In the genomic region with DNA sequence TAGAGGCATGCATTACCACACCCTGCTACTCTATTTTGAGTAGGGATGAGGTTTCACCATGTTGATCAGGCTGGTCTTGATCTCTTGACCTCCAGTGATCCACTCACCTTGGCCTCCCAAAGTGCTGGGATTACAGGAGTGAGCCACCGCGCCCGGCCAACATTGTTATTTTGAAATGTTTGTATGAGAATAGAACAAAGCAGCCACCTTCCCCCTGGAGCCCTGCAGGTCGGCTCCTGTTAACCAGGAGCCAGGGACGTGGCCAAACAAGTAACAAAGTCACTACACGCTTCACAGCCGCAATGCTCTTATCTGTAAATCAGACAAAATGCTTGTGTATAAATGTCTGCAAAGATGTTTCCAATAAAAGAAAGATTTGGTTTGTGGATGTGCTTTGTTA, we compare ENCODE assay signal across 18 cellular contexts.
DNase-seq lines count a peak whose midpoint lies in the region; ATAC-seq, FAIRE-seq and TF ChIP-seq lines count a peak whose summit lies in the region.
"Had no signal": no experiment of that assay in that cellular context is flagged by ENCODE, and none has a peak within 500 bp of the region (broad histone marks: within the 10 kb centered on the region; RNA-seq: fewer than 3 reads in every experiment).

No MANE protein-coding gene starts in this region.

- no peak overlapping the region for H3K23ac ChIP-seq in H1 (ENCODE audit: insufficient read length)

- H3K4me1 Mint-ChIP-seq in GM23338, result peaks cover 31% of the 10 kb centered on the region
- no peaks in the 10 kb centered on the region for H3K4me1 Mint-ChIP-seq in activated CD8-positive, alpha-beta T cell treated with anti-CD3 and anti-CD28 coated beads, Interleukin-2, amount 10 ng/mL, durations not matched to agents 7 days and 5 days (ENCODE audit: low read depth)
- H3K4me1 Mint-ChIP-seq: CD14-positive monocyte; CD4-positive, alpha-beta memory T cell had no signal

- no peak overlapping the region for H2BK120ac ChIP-seq in H1 (replicated peaks; ENCODE audit: low read depth, low read length)

- CTCF ChIA-PET in H1 (lab: Charles Lee; ENCODE audit: partially characterized antibody), result interaction anchor here (0.9 to 1.9 kb wide), 2 partner anchors 11 to 189 kb away, joined by 3 to 6 read pairs; no protein-coding TSS in a partner anchor
- CTCF ChIA-PET in activated CD8-positive, alpha-beta T cell treated with anti-CD3 and anti-CD28 coated beads, Interleukin-2, amount 10 ng/mL, durations not matched to agents 7 days and 5 days (lab: Charles Lee), result no interaction called here

- TF ChIP-seq POLR2A in H1 (IDR thresholded peaks at IDR 0.05; ENCODE audit: control extremely low read depth in 1 of 2, low read depth in 2 of 2, low read length in 2 of 2), result no peak

- POLR2A ChIA-PET in H1 (lab: Charles Lee; ENCODE audit: partially characterized antibody), result no interaction called here
- POLR2A ChIA-PET in activated CD8-positive, alpha-beta T cell treated with anti-CD3 and anti-CD28 coated beads, Interleukin-2, amount 10 ng/mL, durations not matched to agents 7 days and 5 days (lab: Charles Lee), result no interaction called here

- no peak overlapping the region for H3K4me3 Mint-ChIP-seq in GM23338
- H3K4me3 Mint-ChIP-seq in activated CD8-positive, alpha-beta T cell treated with anti-CD3 and anti-CD28 coated beads, Interleukin-2, amount 10 ng/mL, durations not matched to agents 7 days and 5 days, result no peak overlapping the region
- H3K4me3 Mint-ChIP-seq: CD14-positive monocyte; CD4-positive, alpha-beta memory T cell; HFFc6 had no signal

- H2BK12ac ChIP-seq in H1 (ENCODE audit: low read depth, low read length), result no peak overlapping the region

- ATAC-seq in GM23338, result peak; percentile 83
- ATAC-seq in activated CD8-positive, alpha-beta T cell treated with anti-CD3 and anti-CD28 coated beads, Interleukin-2, amount 10 ng/mL, durations not matched to agents 7 days and 5 days, result no peak
- ATAC-seq: GM12878, HCT116 had no signal

- H3K36me3 ChIP-seq in GM23338 (ENCODE audit: insufficient read depth), result no peaks in the 10 kb centered on the region
- H3K36me3 ChIP-seq in OCI-LY1 (ENCODE audit: insufficient read depth, low read length), result no peaks in the 10 kb centered on the region
- H3K36me3 ChIP-seq in H1 (ENCODE audit: control insufficient read depth in 2 of 4, insufficient read depth in 4 of 4, low read length in 3 of 4), result no peaks in the 10 kb centered on the region
- H3K36me3 ChIP-seq: BLaER1 had no signal

- H3K9me3 Mint-ChIP-seq in GM23338, result no peaks in the 10 kb centered on the region; the same call in 2 of the 3 replicates
- H3K9me3 Mint-ChIP-seq in activated CD8-positive, alpha-beta T cell treated with anti-CD3 and anti-CD28 coated beads, Interleukin-2, amount 10 ng/mL, durations not matched to agents 7 days and 5 days (ENCODE audit: insufficient read depth), result peaks cover 7% of the 10 kb centered on the region

- no peaks in the 10 kb centered on the region for H3K36me3 Mint-ChIP-seq in GM23338 (ENCODE audit: low read depth)
- no peaks in the 10 kb centered on the region for H3K36me3 Mint-ChIP-seq in activated CD8-positive, alpha-beta T cell treated with anti-CD3 and anti-CD28 coated beads, Interleukin-2, amount 10 ng/mL, durations not matched to agents 7 days and 5 days (ENCODE audit: low read depth)
- H3K36me3 Mint-ChIP-seq: CD14-positive monocyte; CD4-positive, alpha-beta memory T cell had no signal

- intact Hi-C loops in cardiac septum (cut with DNase I), result no loop called here

- no peaks in the 10 kb centered on the region for H3K9me2 ChIP-seq in GM23338 (ENCODE audit: insufficient read depth)
- H3K9me2 ChIP-seq in OCI-LY1 (ENCODE audit: low read depth, low read length), result no peaks in the 10 kb centered on the region

- no peak overlapping the region for H4K8ac ChIP-seq in H1 (ENCODE audit: extremely low read depth, insufficient read depth, low read length)

- DNase-seq in GM23338 (ENCODE audit: low spot score), result peak; percentile 30
- peak; percentile 23 to 49 for DNase-seq in H1 (ENCODE audit: low read depth in 1 of 2, low spot score in 2 of 2)
- DNase-seq in iPS-NIHi7 (ENCODE audit: extremely low spot score), result peak; percentile 20
- DNase-seq in cardiac septum (ENCODE audit: low spot score), result no peak
- DNase-seq in cerebellar nuclear complex (lab: John Stamatoyannopoulos, UW), result no peak
- no peak for DNase-seq in activated CD8-positive, alpha-beta T cell treated with anti-CD3 and anti-CD28 coated beads, Interleukin-2, amount 10 ng/mL, durations not matched to agents 7 days and 5 days
- DNase-seq in NCI-H2196 treated with DMSO at 0.1 percent for 48 hours (lab: John Stamatoyannopoulos, UW; ENCODE audit: unreplicated experiment), result no peak
- DNase-seq: 8988T; CD4-positive, alpha-beta memory T cell; DMS153; DMS79; HFFc6; KG1 had no signal

- H3K4me3 ChIP-seq in GM23338 (no peak overlapping the region), OCI-LY1 (ENCODE audit: low read depth, low read length, poor library complexity, severe bottlenecking) (no peak overlapping the region), H1 (ENCODE audit: extremely low read depth in 1 of 4, insufficient read depth in 2 of 4, low read depth in 3 of 4, low read length in 4 of 4) (0 out of 8 replicates have a peak overlapping the region, but pooled peaks of 1 of the 4 experiments have one; percentile 15)
- H3K4me3 ChIP-seq: BLaER1, GM12878 had no signal

- no peak overlapping the region for H3K27ac Mint-ChIP-seq in GM23338
- no peak overlapping the region for H3K27ac Mint-ChIP-seq in activated CD8-positive, alpha-beta T cell treated with anti-CD3 and anti-CD28 coated beads, Interleukin-2, amount 10 ng/mL, durations not matched to agents 7 days and 5 days
- H3K27ac Mint-ChIP-seq: CD14-positive monocyte; CD4-positive, alpha-beta memory T cell; HFFc6 had no signal

- H3K9ac ChIP-seq in OCI-LY1 (ENCODE audit: low read length), result no peak overlapping the region; the same call in 1 of the 2 replicates
- no peak overlapping the region for H3K9ac ChIP-seq in H1 (replicated peaks in 1 of 4; ENCODE audit: extremely low read depth in 1 of 4, low read depth in 3 of 4, low read length in 3 of 4)
- H3K9ac ChIP-seq: BLaER1 had no signal

- H3K27me3 ChIP-seq in GM23338 (ENCODE audit: insufficient read depth) (no peaks in the 10 kb centered on the region), OCI-LY1 (ENCODE audit: insufficient read depth, low read length) (no peaks in the 10 kb centered on the region), H1 (replicated peaks in 1 of 4; ENCODE audit: control insufficient read depth in 3 of 4, extremely low read depth in 1 of 4, insufficient read depth in 3 of 4, low read length in 3 of 4) (no peaks in the 10 kb centered on the region)
- H3K27me3 ChIP-seq: BLaER1 had no signal

- H4K5ac ChIP-seq in H1 (ENCODE audit: insufficient read length, low read depth, low read length), result no peak overlapping the region

- 37% methylated on average over 6 of the region's 7 CpGs; no CpG with 5 or more reads in 1 of the 2 experiments for WGBS in H1 (ENCODE audit: extremely low coverage in 1 of 2, insufficient coverage in 1 of 2, insufficient read length in 1 of 2, insufficient replicate concordance in 2 of 2, low coverage in 1 of 2, low lambda C conversion rate in 2 of 2, missing lambda C conversion rate in 1 of 2), 2 experiments

- FAIRE-seq in H1 (lab: Jason Lieb, UNC), result no peak
- FAIRE-seq: GM12878 had no signal

- TF ChIP-seq EP300 in H1 (IDR thresholded peaks at IDR 0.05; ENCODE audit: borderline replicate concordance in 1 of 2, low read depth in 2 of 2, low read length in 2 of 2), result no peak

- no peaks in the 10 kb centered on the region for H3K23me2 ChIP-seq in H1 (ENCODE audit: low read depth, low read length)

- no peak overlapping the region for H2AK5ac ChIP-seq in H1 (ENCODE audit: low read depth, low read length)

- no peak overlapping the region for H3K4ac ChIP-seq in H1 (replicated peaks; ENCODE audit: insufficient read length, low read depth, low read length)

- H3K18ac ChIP-seq in H1 (ENCODE audit: extremely low read depth, low read length), result no peak overlapping the region; the same call in 1 of the 2 replicates

- no peaks in the 10 kb centered on the region for H3K79me1 ChIP-seq in H1 (ENCODE audit: low read depth, low read length)

- H3K27ac ChIP-seq in GM23338 (ENCODE audit: low read depth) (no peak overlapping the region), OCI-LY1 (ENCODE audit: low read depth, low read length, poor library complexity, severe bottlenecking) (peak overlapping the region; percentile 60), H1 (ENCODE audit: low read depth, low read length) (no peak overlapping the region)
- H3K27ac ChIP-seq: BLaER1 had no signal

- H3K4me1 ChIP-seq in GM23338 (ENCODE audit: insufficient read depth) (0 out of 2 replicates have a peak, but pooled peaks cover 7% of the 10 kb centered on the region), OCI-LY1 (ENCODE audit: insufficient read depth, low read length, severe bottlenecking) (peaks cover 49% of the 10 kb centered on the region), H1 (replicated peaks in 1 of 4; ENCODE audit: control insufficient read depth in 3 of 4, insufficient read depth in 4 of 4, low read length in 3 of 4) (peaks cover 0 to 15% (median 9%) of the 10 kb centered on the region in 4 experiments; a peak in 4 of 7 replicates)

- H3K27me3 Mint-ChIP-seq in GM23338 (ENCODE audit: insufficient read depth, low read depth, poor library complexity), result no peaks in the 10 kb centered on the region
- H3K27me3 Mint-ChIP-seq in activated CD8-positive, alpha-beta T cell treated with anti-CD3 and anti-CD28 coated beads, Interleukin-2, amount 10 ng/mL, durations not matched to agents 7 days and 5 days (ENCODE audit: low read depth), result no peaks in the 10 kb centered on the region
- H3K27me3 Mint-ChIP-seq: CD4-positive, alpha-beta memory T cell had no signal

- H3F3A ChIP-seq in GM23338 (replicated peaks; ENCODE audit: low read depth) (no peaks in the 10 kb centered on the region), OCI-LY1 (ENCODE audit: insufficient read depth, low read length) (no peaks in the 10 kb centered on the region)

- H2BK20ac ChIP-seq in H1 (ENCODE audit: low read length), result no peak overlapping the region

- TF ChIP-seq CTCF in GM23338 (conservative IDR thresholded peaks at IDR 0.05; ENCODE audit: low read depth in 2 of 2), result no peak
- TF ChIP-seq CTCF in OCI-LY1 (IDR thresholded peaks at IDR 0.05; ENCODE audit: low read length), result no peak
- TF ChIP-seq CTCF in H1 (IDR thresholded peaks at IDR 0.05; ENCODE audit: control extremely low read depth in 1 of 3, insufficient read depth in 1 of 3, low read depth in 1 of 3, low read length in 3 of 3), result no peak

- 0 out of 2 replicates have a peak, but pooled peaks cover 2% of the 10 kb centered on the region for H3K9me3 ChIP-seq in OCI-LY1 (ENCODE audit: low read length)
- no peaks in the 10 kb centered on the region for H3K9me3 ChIP-seq in H1 (ENCODE audit: insufficient read depth in 2 of 2, low read depth in 1 of 2, low read length in 1 of 2)
- H3K9me3 ChIP-seq: BLaER1 had no signal

- H3K79me2 ChIP-seq in GM23338 (replicated peaks; ENCODE audit: insufficient read depth), result no peaks in the 10 kb centered on the region
- no peaks in the 10 kb centered on the region for H3K79me2 ChIP-seq in OCI-LY1 (ENCODE audit: insufficient read depth, low read length)
- H3K79me2 ChIP-seq in H1 (ENCODE audit: control insufficient read depth in 1 of 2, insufficient read depth in 2 of 2, low read length in 2 of 2), result no peaks in the 10 kb centered on the region

- H4K91ac ChIP-seq in H1 (replicated peaks; ENCODE audit: insufficient read length, low read length), result no peak overlapping the region

- H4K20me1 ChIP-seq in GM23338 (replicated peaks; ENCODE audit: insufficient read depth) (no peaks in the 10 kb centered on the region), OCI-LY1 (ENCODE audit: insufficient read depth, low read length) (no peaks in the 10 kb centered on the region), H1 (replicated peaks in 1 of 2; ENCODE audit: control insufficient read depth in 1 of 2, insufficient read depth in 2 of 2, low read length in 2 of 2) (no peaks in the 10 kb centered on the region)
- H4K20me1 ChIP-seq: BLaER1 had no signal

- H3K56ac ChIP-seq in H1 (replicated peaks; ENCODE audit: insufficient read length, low read depth, low read length), result no peak overlapping the region

- H3K4me2 ChIP-seq in GM23338 (no peak overlapping the region; the same call in 1 of the 2 replicates), OCI-LY1 (ENCODE audit: low read length) (peak overlapping the region; percentile 64; the same call in 1 of the 2 replicates), H1 (ENCODE audit: insufficient read depth in 1 of 2, low read depth in 2 of 2, low read length in 2 of 2) (no peak overlapping the region; a peak in 1 of 4 replicates)
- H3K4me2 ChIP-seq: BLaER1 had no signal

- no peak overlapping the region for H2AFZ ChIP-seq in GM23338
- peak overlapping the region; percentile 70 for H2AFZ ChIP-seq in OCI-LY1 (ENCODE audit: low read length)
- no peak overlapping the region for H2AFZ ChIP-seq in H1 (ENCODE audit: low read length)

- H2BK5ac ChIP-seq in H1 (ENCODE audit: low read depth, low read length), result no peak overlapping the region

- no peak overlapping the region for H3K14ac ChIP-seq in H1 (ENCODE audit: insufficient read length)

- no peak; a peak in 1 of 4 replicates for TF ChIP-seq RAD21 in H1 (IDR thresholded peaks at IDR 0.05 in 1 of 2, conservative IDR thresholded peaks at IDR 0.05 in 1 of 2; ENCODE audit: low read depth in 2 of 2, low read length in 2 of 2)

- no peak overlapping the region for H2BK15ac ChIP-seq in H1 (ENCODE audit: low read length)

Comparison
In these comparisons a context has a peak if more than half of its experiments do, and no peak if none do; other contexts are left out.
1. DNase-seq: peak in GM23338 (single experiment), H1 (2 of 2) and iPS-NIHi7 (single experiment); none in cardiac septum (single experiment), cerebellar nuclear complex (0 of 2), activated CD8-positive, alpha-beta T cell treated with anti-CD3 and anti-CD28 coated beads, Interleukin-2, amount 10 ng/mL, durations not matched to agents 7 days and 5 days (single experiment) and NCI-H2196 treated with DMSO at 0.1 percent for 48 hours (single experiment).